ENCODE assay signal across 1 cellular context in genomic region chr2:120029672-120030640, GRCh38.
TF ChIP-seq lines count a peak whose summit lies in the region.

No MANE protein-coding gene starts in this region.

TF ChIP-seq in H1, 55 proteins besides CTCF, POLR2A, EP300 and RAD21 (continued from another document):
- TF ChIP-seq BACH1 (IDR thresholded peaks at IDR 0.05; ENCODE audit: low read length) (no peak), RNF2 (IDR thresholded peaks at IDR 0.05; ENCODE audit: borderline replicate concordance, low read depth, low read length, missing control alignments, poor library complexity, severe bottlenecking) (no peak), GABPA (IDR thresholded peaks at IDR 0.05; ENCODE audit: borderline replicate concordance, insufficient read depth, low read length) (no peak)
TF ChIP-seq in H1: peak in this region for 0.
